In genomic region chr6:90285611-90286381, GRCh38 we compare ENCODE assay signal across 9 cellular contexts. TPM values are rescaled to one million over a fixed set of nuclear protein-coding genes. Genes with fewer than 3 reads are reported as not detected.
A peak's percentile ranks its signal among the peaks of the same experiment; 100 is the strongest.
DNase-seq lines count a peak whose midpoint lies in the region; ATAC-seq, FAIRE-seq and TF ChIP-seq lines count a peak whose summit lies in the region.
"Had no signal": no experiment of that assay in that cellular context is flagged by ENCODE, and none has a peak within 500 bp of the region (broad histone marks: within the 10 kb centered on the region; RNA-seq: fewer than 3 reads in every experiment).

No MANE protein-coding gene starts in this region.

- no peak for TF ChIP-seq CTCF in astrocyte (IDR thresholded peaks at IDR 0.05; ENCODE audit: insufficient read depth, low read depth, low read length)
- TF ChIP-seq CTCF in right atrium auricular region (IDR thresholded peaks at IDR 0.05) = no peak

- peak; percentile 5 for FAIRE-seq in astrocyte (lab: Jason Lieb, UNC)
- FAIRE-seq: colon had no signal

- H3K27ac Mint-ChIP-seq in astrocyte (ENCODE audit: unreplicated experiment) = peak overlapping the region; percentile 89

- H3K9me3 Mint-ChIP-seq in astrocyte (ENCODE audit: unreplicated experiment) = no peaks in the 10 kb centered on the region

- H3K27me3 Mint-ChIP-seq in astrocyte (ENCODE audit: low read depth, unreplicated experiment) = no peaks in the 10 kb centered on the region

- no peaks in the 10 kb centered on the region for H3K36me3 Mint-ChIP-seq in astrocyte (ENCODE audit: low read depth, unreplicated experiment)

- H3K9me3 ChIP-seq in SJCRH30 (replicated peaks) = no peaks in the 10 kb centered on the region
- H3K9me3 ChIP-seq in astrocyte (ENCODE audit: insufficient read depth, low read depth, low read length) = peaks cover 3% of the 10 kb centered on the region
- H3K9me3 ChIP-seq in right atrium auricular region = no peaks in the 10 kb centered on the region

- no peaks in the 10 kb centered on the region for H3K79me2 ChIP-seq in astrocyte (ENCODE audit: insufficient read depth, low read length)

- H3K27me3 ChIP-seq in SJCRH30 (no peaks in the 10 kb centered on the region), astrocyte (ENCODE audit: insufficient read depth, low read length) (no peaks in the 10 kb centered on the region), right atrium auricular region (no peaks in the 10 kb centered on the region)

- H3K4me1 Mint-ChIP-seq in astrocyte (ENCODE audit: low read depth, unreplicated experiment) = peaks cover 44% of the 10 kb centered on the region

- H3K4me3 Mint-ChIP-seq in astrocyte (ENCODE audit: unreplicated experiment) = peak overlapping the region; percentile 31

- H2AFZ ChIP-seq in astrocyte (ENCODE audit: low read depth, low read length) = no peak overlapping the region

- H3K4me2 ChIP-seq in astrocyte (ENCODE audit: low read length) = peak overlapping the region; percentile 82

- H3K4me1 ChIP-seq in SJCRH30 (peaks cover 24% of the 10 kb centered on the region), astrocyte (ENCODE audit: insufficient read depth, low read length) (peaks cover 24% of the 10 kb centered on the region), right atrium auricular region (peaks cover 0 to 23% of the 10 kb centered on the region in 2 donors)

- H3K4me3 ChIP-seq in SJCRH30 = peak overlapping the region; percentile 46
- H3K4me3 ChIP-seq in astrocyte (ENCODE audit: insufficient read depth, low read depth, low read length) = peak overlapping the region; percentile 39
- H3K4me3 ChIP-seq in right atrium auricular region = peak overlapping the region in 1 of 2 donors; percentile 36

- H3K36me3 ChIP-seq in SJCRH30 = no peaks in the 10 kb centered on the region
- H3K36me3 ChIP-seq in astrocyte (ENCODE audit: insufficient read depth, low read length) = no peaks in the 10 kb centered on the region
- no peaks in the 10 kb centered on the region for H3K36me3 ChIP-seq in right atrium auricular region

- H3K9ac ChIP-seq in astrocyte (ENCODE audit: low read length) = peak overlapping the region; percentile 73

- DNase-seq in Daoy (ENCODE audit: low read depth) (peak; percentile 88), HT1080 (ENCODE audit: low read depth) (peak; percentile 93), SJCRH30 (peak; percentile 94 to 95), astrocyte (ENCODE audit: low read depth) (peak; percentile 95), right atrium auricular region (ENCODE audit: low spot score) (peak; percentile 89), putamen (ENCODE audit: low spot score) (peak; percentile 79)
- DNase-seq in effector CD8-positive, alpha-beta T cell (lab: John Stamatoyannopoulos, UW) = no peak

- H3K27ac ChIP-seq in SJCRH30 (peak overlapping the region; percentile 46), astrocyte (ENCODE audit: low read depth, low read length) (peak overlapping the region; percentile 92), right atrium auricular region (peak overlapping the region; percentile 59 to 70)

- H4K20me1 ChIP-seq in astrocyte (ENCODE audit: insufficient read depth, low read length) = no peaks in the 10 kb centered on the region

- peak; percentile 59 for ATAC-seq in GM21529 (IDR thresholded peaks at IDR 0.05; ENCODE audit: unreplicated experiment)

RNA-seq across cellular contexts. Expression of gene BACH2, which starts 10.8 kb away (rescaled TPM):
- total RNA-seq in Daoy (2014; rRNA removed; shearing (Covaris generic)) = 0.46 and 0.60 TPM in 2 replicates
- total RNA-seq in HT1080 (2014; rRNA removed; shearing (Covaris generic)) = 0.30 and 0.87 TPM in 2 replicates
- polyA plus RNA-seq in HT1080 (2015; cell fraction: cytosol; rRNA removed) = 0.14 and 0.17 TPM in 2 replicates
- 0.15 and 0.59 TPM in 2 replicates for polyA plus RNA-seq in HT1080 (2015; cell fraction: nucleus; rRNA removed)
- total RNA-seq in SJCRH30 (2014; rRNA removed; shearing (Covaris generic)) = 3.8 and 4.1 TPM in 2 replicates
- total RNA-seq in astrocyte (12.6 and 17.5 TPM in 2 replicates), right atrium auricular region (1 to 10 TPM in 1 of 2 donors, under 1 TPM in 1; 0.82 to 2.2 TPM)
